1 cellular context compared by ENCODE assay signal in the genomic region with DNA sequence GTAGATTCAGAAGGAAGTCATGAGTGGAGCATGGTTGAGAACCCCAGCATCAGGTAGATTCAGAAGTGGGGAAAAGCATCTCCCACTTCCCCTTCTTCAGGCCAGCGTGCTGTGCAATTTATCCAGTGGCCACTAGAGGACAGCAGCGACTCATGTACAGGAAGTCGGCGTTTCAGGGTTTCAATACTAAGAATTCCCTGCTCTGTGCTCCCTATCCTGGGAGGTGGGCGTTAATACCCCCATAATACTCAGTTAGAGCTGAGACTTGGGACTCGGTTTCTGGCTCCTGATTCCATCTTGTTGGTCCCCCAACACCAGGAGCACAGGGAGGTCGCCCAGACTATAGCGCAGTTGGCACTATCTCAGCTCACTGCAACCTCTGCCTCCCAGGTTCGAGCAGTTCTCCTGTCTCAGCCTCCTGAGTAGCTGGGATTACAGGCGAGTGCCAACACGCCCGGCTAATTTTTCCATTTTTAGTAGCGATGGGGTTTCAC.
TF ChIP-seq lines count a peak whose summit lies in the region.

No MANE protein-coding gene starts in this region.

TF ChIP-seq in GM23338, 12 proteins besides CTCF, POLR2A, EP300 and RAD21 (continued from another document):
- TF ChIP-seq REST (IDR thresholded peaks at IDR 0.05; ENCODE audit: unreplicated experiment) (no peak), ZNF114 (CRISPR knock-in tag; IDR thresholded peaks at IDR 0.05) (no peak)
